Comparison of ENCODE assay signal across 9 cellular contexts in genomic region chr10:74967850-74968620, GRCh38.
DNase-seq lines count a peak whose midpoint lies in the region; FAIRE-seq and TF ChIP-seq lines count a peak whose summit lies in the region.
"Had no signal": no experiment of that assay in that cellular context is flagged by ENCODE, and none has a peak within 500 bp of the region (broad histone marks: within the 10 kb centered on the region; RNA-seq: fewer than 3 reads in every experiment).

No MANE protein-coding gene starts in this region.

- BruUV-seq in endothelial cell of umbilical vein (replicated peaks; lab: Mats Ljungman, UMichigan) (no TSS peak), mammary epithelial cell (replicated peaks; lab: Mats Ljungman, UMichigan) (no TSS peak)

- dilution Hi-C loops in endothelial cell of umbilical vein (cut with MboI; ENCODE audit: extremely low pct_ligation_motif_present, low sequenced_read_pairs) (no loop called here), mammary epithelial cell (cut with HindIII; ENCODE audit: low sequenced_read_pairs) (no loop called here)

- H3K27me3 ChIP-seq in BLaER1 (no peaks in the 10 kb centered on the region), endothelial cell of umbilical vein (ENCODE audit: control insufficient read depth in 2 of 2, insufficient read depth in 2 of 2, low read length in 2 of 2) (no peaks in the 10 kb centered on the region), esophagus squamous epithelium (no peaks in the 10 kb centered on the region), dorsolateral prefrontal cortex (no peaks in the 10 kb centered on the region), mammary epithelial cell (ENCODE audit: insufficient read depth, low read length) (no peaks in the 10 kb centered on the region)

- intact Hi-C loops in endothelial cell of umbilical vein (cut with micrococcal nuclease): no loop called here
- intact Hi-C loops in esophagus squamous epithelium (cut with DNase I): no loop called here
- intact Hi-C loops in dorsolateral prefrontal cortex (cut with DNase I): no loop called here
- intact Hi-C loops in mammary epithelial cell (cut with micrococcal nuclease): no loop called here

- POLR2A ChIA-PET in endothelial cell of umbilical vein (lab: Charles Lee): interaction anchor here (1.2 kb wide), 1 partner anchor 15 kb away, joined by 3 read pairs; no protein-coding TSS in a partner anchor

- peak overlapping the region; percentile 32; the same call in 1 of the 2 replicates for H3K9ac ChIP-seq in BLaER1
- no peak overlapping the region for H3K9ac ChIP-seq in endothelial cell of umbilical vein (replicated peaks; ENCODE audit: extremely low read depth, insufficient read depth, low read length)
- no peak overlapping the region for H3K9ac ChIP-seq in mammary epithelial cell (ENCODE audit: insufficient read depth, low read length)

- H3K4me2 ChIP-seq in BLaER1 (peak overlapping the region; percentile 42), endothelial cell of umbilical vein (ENCODE audit: insufficient read depth, low read length) (peak overlapping the region; percentile 28), mammary epithelial cell (ENCODE audit: insufficient read depth, low read depth, low read length) (no peak overlapping the region)

- H3K36me3 ChIP-seq in BLaER1 (peaks cover 32% of the 10 kb centered on the region), endothelial cell of umbilical vein (ENCODE audit: control insufficient read depth in 2 of 2, extremely low read depth in 1 of 2, insufficient read depth in 2 of 2, low read length in 2 of 2) (no peaks in the 10 kb centered on the region), esophagus squamous epithelium (peaks cover 0 to 14% (median 0%) of the 10 kb centered on the region in 3 donors), mammary epithelial cell (ENCODE audit: insufficient read depth, low read length) (no peaks in the 10 kb centered on the region)

- TF ChIP-seq POLR2A in endothelial cell of umbilical vein (IDR thresholded peaks at IDR 0.05; ENCODE audit: low read depth, low read length): no peak
- TF ChIP-seq POLR2A in esophagus squamous epithelium (IDR thresholded peaks at IDR 0.05): no peak

- H3K4me3 ChIP-seq in BLaER1 (no peak overlapping the region), endothelial cell of umbilical vein (replicated peaks in 1 of 3; ENCODE audit: insufficient read depth in 1 of 3, low read depth in 1 of 3, low read length in 3 of 3) (no peak overlapping the region), esophagus squamous epithelium (no peak overlapping the region), dorsolateral prefrontal cortex (no peak overlapping the region), mammary epithelial cell (replicated peaks in 1 of 3; ENCODE audit: insufficient read depth in 1 of 3, low read depth in 2 of 3, low read length in 3 of 3) (no peak overlapping the region)

- 41 to 53% methylated on average over 5 of the region's 5 CpGs for WGBS in esophagus squamous epithelium, 2 donors
- 51% methylated on average over 5 of the region's 5 CpGs for WGBS in mammary epithelial cell (ENCODE audit: low coverage, missing lambda C conversion rate)

- no peak for FAIRE-seq in endothelial cell of umbilical vein (lab: Jason Lieb, UNC)

- no peaks in the 10 kb centered on the region for H3K9me1 ChIP-seq in endothelial cell of umbilical vein (replicated peaks; ENCODE audit: control insufficient read depth, extremely low read depth, insufficient read depth, low read length)

- H3K27ac ChIP-seq in BLaER1: no peak overlapping the region
- no peak overlapping the region for H3K27ac ChIP-seq in endothelial cell of umbilical vein (ENCODE audit: insufficient read depth, low read depth, low read length)
- H3K27ac ChIP-seq in esophagus squamous epithelium: no peak overlapping the region
- H3K27ac ChIP-seq in dorsolateral prefrontal cortex: peak overlapping the region in 1 of 59 donors; percentile 7
- H3K27ac ChIP-seq in mammary epithelial cell (ENCODE audit: insufficient read depth, low read depth, low read length): no peak overlapping the region

- no peak overlapping the region for H2AFZ ChIP-seq in endothelial cell of umbilical vein (ENCODE audit: low read depth, low read length)
- no peak overlapping the region for H2AFZ ChIP-seq in mammary epithelial cell (ENCODE audit: low read depth, low read length)

- TF ChIP-seq CTCF in endothelial cell of umbilical vein (IDR thresholded peaks at IDR 0.05; ENCODE audit: extremely low read depth in 1 of 2, insufficient read depth in 1 of 2, low read depth in 1 of 2, low read length in 2 of 2) (no peak), esophagus squamous epithelium (IDR thresholded peaks at IDR 0.05) (no peak), dorsolateral prefrontal cortex (IDR thresholded peaks at IDR 0.05 in 54 of 56, conservative IDR thresholded peaks at IDR 0.05 in 2 of 56; ENCODE audit: low read depth in 1 of 56, partially characterized antibody in 56 of 56) (no peak), mammary epithelial cell (conservative IDR thresholded peaks at IDR 0.05 in 1 of 2, IDR thresholded peaks at IDR 0.05 in 1 of 2; ENCODE audit: extremely low read depth in 1 of 2, insufficient read depth in 1 of 2, low read depth in 1 of 2, low read length in 2 of 2) (no peak)

- in situ Hi-C loops in mammary epithelial cell (cut with MboI; ENCODE audit: low sequenced_read_pairs in 2 of 2): no loop called here

- peaks cover 24% of the 10 kb centered on the region for H3K9me3 ChIP-seq in BLaER1
- H3K9me3 ChIP-seq in endothelial cell of umbilical vein (replicated peaks; ENCODE audit: control insufficient read depth, insufficient read depth, low read length): no peaks in the 10 kb centered on the region
- no peaks in the 10 kb centered on the region for H3K9me3 ChIP-seq in esophagus squamous epithelium
- no peaks in the 10 kb centered on the region for H3K9me3 ChIP-seq in mammary epithelial cell (replicated peaks; ENCODE audit: insufficient read depth, low read length)

- DNase-seq in HT-29 (ENCODE audit: low spot score) (peak; percentile 78), NCI-H774 (lab: John Stamatoyannopoulos, UW) (peak; percentile 61), endothelial cell of umbilical vein (ENCODE audit: low read depth, low spot score) (peak; percentile 66), esophagus squamous epithelium (lab: John Stamatoyannopoulos, UW) (no peak), SIG-M5 treated with dmso at 0.1 percent for 504 hours (lab: John Stamatoyannopoulos, UW; ENCODE audit: unreplicated experiment) (no peak), dorsolateral prefrontal cortex (no peak), mammary epithelial cell (no peak)
- DNase-seq: activated CD4-positive, alpha-beta T cell treated with anti-CD3 and anti-CD28 coated beads for 48 hours had no signal

- no peaks in the 10 kb centered on the region for H3K79me2 ChIP-seq in endothelial cell of umbilical vein (ENCODE audit: control insufficient read depth, insufficient read depth, low read length)
- H3K79me2 ChIP-seq in mammary epithelial cell (ENCODE audit: insufficient read depth, low read length): no peaks in the 10 kb centered on the region

- CTCF ChIA-PET in endothelial cell of umbilical vein (lab: Charles Lee) (interaction anchor here (0.8 to 1.6 kb wide), 8 partner anchors 8 to 130 kb away, joined by 3 to 4 read pairs (median 3); no protein-coding TSS in a partner anchor), mammary epithelial cell (lab: Charles Lee; ENCODE audit: low non-redundant PET) (no interaction called here)

- H4K20me1 ChIP-seq in BLaER1: peaks cover 5% of the 10 kb centered on the region; the same call in 1 of the 2 replicates
- H4K20me1 ChIP-seq in endothelial cell of umbilical vein (replicated peaks; ENCODE audit: control insufficient read depth, extremely low read depth, insufficient read depth, low read length): peaks cover 2% of the 10 kb centered on the region
- H4K20me1 ChIP-seq in mammary epithelial cell (ENCODE audit: insufficient read depth, low read length): no peaks in the 10 kb centered on the region

- H3K4me1 ChIP-seq in BLaER1: peaks cover 22% of the 10 kb centered on the region
- peaks cover 14% of the 10 kb centered on the region for H3K4me1 ChIP-seq in endothelial cell of umbilical vein (ENCODE audit: control insufficient read depth, extremely low read depth, insufficient read depth, low read length)
- H3K4me1 ChIP-seq in esophagus squamous epithelium: peaks cover 0 to 16% (median 6%) of the 10 kb centered on the region in 3 donors
- H3K4me1 ChIP-seq in mammary epithelial cell (ENCODE audit: insufficient read depth, low read length): peaks cover 5% of the 10 kb centered on the region

TF ChIP-seq in endothelial cell of umbilical vein, 7 proteins besides CTCF, POLR2A, EP300 and RAD21:
- no peak for TF ChIP-seq JUN (IDR thresholded peaks at IDR 0.05; ENCODE audit: borderline replicate concordance, insufficient read depth, insufficient read length, low read depth)
- TF ChIP-seq MAX (IDR thresholded peaks at IDR 0.05; ENCODE audit: insufficient read depth, insufficient read length): no peak
- no peak for TF ChIP-seq GATA2 (IDR thresholded peaks at IDR 0.05; ENCODE audit: insufficient read depth, insufficient read length, low read depth, low read length)
- TF ChIP-seq FOS (IDR thresholded peaks at IDR 0.05; ENCODE audit: borderline replicate concordance, insufficient read depth, low read length): no peak
- no peak for TF ChIP-seq EZH2 (IDR thresholded peaks at IDR 0.05; ENCODE audit: borderline replicate concordance, low read depth, low read length, severe bottlenecking)
- TF ChIP-seq MYC (IDR thresholded peaks at IDR 0.05; ENCODE audit: low read depth, low read length): no peak
- TF ChIP-seq POLR2AphosphoS5 (IDR thresholded peaks at IDR 0.05; ENCODE audit: insufficient read depth, low read depth, low read length): no peak

Comparison
In these comparisons a context has a peak if more than half of its experiments do, and no peak if none do; other contexts are left out.
1. DNase-seq: peak in HT-29 (single experiment), NCI-H774 (single experiment) and endothelial cell of umbilical vein (single experiment); none in esophagus squamous epithelium (single experiment), SIG-M5 treated with dmso at 0.1 percent for 504 hours (single experiment), dorsolateral prefrontal cortex (0 of 10) and mammary epithelial cell (single experiment).